ENCODE assay signal across 6 cellular contexts in genomic region chr10:118287076-118287806, GRCh38.
"Had no signal": no experiment of that assay in that cellular context is flagged by ENCODE, and none has a peak within 500 bp of the region (broad histone marks: within the 10 kb centered on the region; RNA-seq: fewer than 3 reads in every experiment).

No MANE protein-coding gene starts in this region.

- H3K4me3 Mint-ChIP-seq: H9 had no signal

- H2AFZ ChIP-seq: GM23248 had no signal

- H3K27ac Mint-ChIP-seq: H9 had no signal

- H3K4me3 ChIP-seq: GM23248, K562 had no signal

- H3K9ac ChIP-seq: GM23248 had no signal

- ATAC-seq: K562 had no signal

- DNase-seq: GM23248, H9, HCEC 1CT, IMR-90, KG1 had no signal

- H3K27ac ChIP-seq: GM23248 had no signal
